ENCODE assay signal across 15 cellular contexts in genomic region chr16:70701036-70701435, GRCh38. TPM values are rescaled to one million over a fixed set of nuclear protein-coding genes. Genes with fewer than 3 reads are reported as not detected.
DNase-seq lines count a peak whose midpoint lies in the region; ATAC-seq and TF ChIP-seq lines count a peak whose summit lies in the region.
"Had no signal": no experiment of that assay in that cellular context is flagged by ENCODE, and none has a peak within 500 bp of the region (broad histone marks: within the 10 kb centered on the region; RNA-seq: fewer than 3 reads in every experiment).

No MANE protein-coding gene starts in this region.

- H3K9me3 ChIP-seq in left ventricle myocardium inferior (replicated peaks) (no peaks in the 10 kb centered on the region), neuronal stem cell (replicated peaks in 1 of 2; ENCODE audit: control insufficient read depth in 2 of 2, insufficient read depth in 1 of 2, low read depth in 1 of 2, low read length in 2 of 2) (peaks cover 0 to 8% of the 10 kb centered on the region in 2 donors)
- H3K9me3 ChIP-seq: MG63 had no signal

- H2BK12ac ChIP-seq in neuronal stem cell (ENCODE audit: low read length): no peak overlapping the region

- no peaks in the 10 kb centered on the region for H3K27me3 ChIP-seq in left ventricle myocardium inferior (ENCODE audit: low read depth)
- H3K27me3 ChIP-seq in neuronal stem cell (ENCODE audit: control insufficient read depth in 3 of 3, insufficient read depth in 3 of 3, low read depth in 1 of 3, low read length in 3 of 3): no peaks in the 10 kb centered on the region
- H3K27me3 ChIP-seq: MG63 had no signal

- DNase-seq in left ventricle myocardium inferior: no peak
- no peak for DNase-seq in left ventricle myocardium superior
- no peak for DNase-seq in neuronal stem cell (ENCODE audit: low spot score)
- DNase-seq in stimulated activated CD4-positive, alpha-beta T cell treated with anti-CD3 and anti-CD28 coated beads, Interleukin-15, amount 100 ng/mL, for 24 hours: no peak
- no peak for DNase-seq in activated CD4-positive, alpha-beta T cell treated with anti-CD3 and anti-CD28 coated beads, Interleukin-2, amount 10 ng/mL, durations not matched to agents 7 days and 5 days
- DNase-seq: activated CD4-positive, alpha-beta T cell treated with anti-CD3 and anti-CD28 coated beads for 48 hours; activated naive CD4-positive, alpha-beta T cell treated with anti-CD3 and anti-CD28 coated beads for 36 hours; effector CD8-positive, alpha-beta T cell; EL; MG63; NCI-H748 treated with DMSO at 0.1 percent for 48 hours had no signal

- peak overlapping the region; percentile 39 for H3K14ac ChIP-seq in neuronal stem cell (ENCODE audit: low read length)

- POLR2A ChIA-PET in activated CD4-positive, alpha-beta T cell treated with anti-CD3 and anti-CD28 coated beads, Interleukin-2, amount 10 ng/mL, durations not matched to agents 7 days and 5 days (lab: Charles Lee): no interaction called here

- no peak overlapping the region for H2AK5ac ChIP-seq in neuronal stem cell (ENCODE audit: low read depth, low read length)

- peak overlapping the region; percentile 77 for H3K18ac ChIP-seq in neuronal stem cell (ENCODE audit: low read length)

- H3K4ac ChIP-seq in neuronal stem cell (ENCODE audit: low read length): no peak overlapping the region

- H2BK15ac ChIP-seq in neuronal stem cell (ENCODE audit: low read length): no peak overlapping the region

- no peak overlapping the region for H3K27ac Mint-ChIP-seq in activated CD4-positive, alpha-beta T cell treated with anti-CD3 and anti-CD28 coated beads, Interleukin-2, amount 10 ng/mL, durations not matched to agents 7 days and 5 days
- H3K27ac Mint-ChIP-seq: activated naive CD4-positive, alpha-beta T cell treated with anti-CD3 and anti-CD28 coated beads for 36 hours had no signal

- ATAC-seq in left ventricle myocardium superior (no peak), GM18502 (IDR thresholded peaks at IDR 0.05; ENCODE audit: poor library complexity, unreplicated experiment) (no peak)
- ATAC-seq: SK-N-SH treated with all-trans-retinoic acid at 6 μM for 48 hours had no signal

- H3K4me1 ChIP-seq in left ventricle myocardium inferior (peaks cover 86% of the 10 kb centered on the region), neuronal stem cell (ENCODE audit: control insufficient read depth in 2 of 2, insufficient read depth in 1 of 2, low read depth in 1 of 2, low read length in 2 of 2) (peaks cover 16 to 24% of the 10 kb centered on the region in 2 donors), urinary bladder (ENCODE audit: insufficient read depth) (no peaks in the 10 kb centered on the region)

- H3K4me3 ChIP-seq in left ventricle myocardium inferior: no peak overlapping the region
- H3K4me3 ChIP-seq in neuronal stem cell (ENCODE audit: low read length in 2 of 2): no peak overlapping the region
- no peak overlapping the region for H3K4me3 ChIP-seq in urinary bladder (ENCODE audit: low read depth, low read length)
- H3K4me3 ChIP-seq: MG63 had no signal

- H4K8ac ChIP-seq in neuronal stem cell (ENCODE audit: low read depth, low read length): no peak overlapping the region

- no CpG with 5 or more reads among the region's 3 CpGs for WGBS in neuronal stem cell (ENCODE audit: extremely low coverage in 2 of 2, insufficient read length in 2 of 2, insufficient replicate concordance in 1 of 2), 2 donors
- whole genome bisulfite sequencing in urinary bladder: 78% methylated on average over 3 of the region's 3 CpGs

- H4K91ac ChIP-seq in neuronal stem cell (ENCODE audit: low read depth, low read length, poor library complexity): no peak overlapping the region

- no peak overlapping the region for H3K9ac ChIP-seq in neuronal stem cell (ENCODE audit: low read depth, low read length, poor library complexity)

- no peaks in the 10 kb centered on the region for H3K27me3 Mint-ChIP-seq in activated CD4-positive, alpha-beta T cell treated with anti-CD3 and anti-CD28 coated beads, Interleukin-2, amount 10 ng/mL, durations not matched to agents 7 days and 5 days

- CTCF ChIA-PET in activated CD4-positive, alpha-beta T cell treated with anti-CD3 and anti-CD28 coated beads, Interleukin-2, amount 10 ng/mL, durations not matched to agents 7 days and 5 days (lab: Charles Lee): interaction anchor here (0.8 kb wide), 1 partner anchor 79 kb away, joined by 3 read pairs; no protein-coding TSS in a partner anchor

- H3K9me3 Mint-ChIP-seq in activated CD4-positive, alpha-beta T cell treated with anti-CD3 and anti-CD28 coated beads, Interleukin-2, amount 10 ng/mL, durations not matched to agents 7 days and 5 days: no peaks in the 10 kb centered on the region
- H3K9me3 Mint-ChIP-seq: activated naive CD4-positive, alpha-beta T cell treated with anti-CD3 and anti-CD28 coated beads for 36 hours had no signal

- no peak overlapping the region for H2BK120ac ChIP-seq in neuronal stem cell (ENCODE audit: low read depth, low read length)

- intact Hi-C loops in left ventricle myocardium inferior (cut with micrococcal nuclease) (no loop called here), left ventricle myocardium superior (cut with micrococcal nuclease) (no loop called here)

- H3K4me2 ChIP-seq in neuronal stem cell (ENCODE audit: insufficient read depth, low read length, poor library complexity, severe bottlenecking): no peak overlapping the region

- TF ChIP-seq CTCF in left ventricle myocardium inferior (IDR thresholded peaks at IDR 0.05; ENCODE audit: borderline replicate concordance): no peak

- H3K79me1 ChIP-seq in neuronal stem cell (ENCODE audit: low read depth, low read length): peaks cover 3% of the 10 kb centered on the region

- no peak overlapping the region for H2BK5ac ChIP-seq in neuronal stem cell (ENCODE audit: low read length)

- H3K36me3 Mint-ChIP-seq in activated CD4-positive, alpha-beta T cell treated with anti-CD3 and anti-CD28 coated beads, Interleukin-2, amount 10 ng/mL, durations not matched to agents 7 days and 5 days (ENCODE audit: low read depth): peaks cover 3% of the 10 kb centered on the region

- H3K36me3 ChIP-seq in left ventricle myocardium inferior (no peaks in the 10 kb centered on the region), neuronal stem cell (replicated peaks in 1 of 2; ENCODE audit: control insufficient read depth in 2 of 2, insufficient read depth in 2 of 2, low read length in 2 of 2) (peaks cover 3 to 12% of the 10 kb centered on the region in 2 donors), urinary bladder (ENCODE audit: insufficient read depth) (no peaks in the 10 kb centered on the region)
- H3K36me3 ChIP-seq: MG63 had no signal

- peaks cover 24% of the 10 kb centered on the region for H3K4me1 Mint-ChIP-seq in activated CD4-positive, alpha-beta T cell treated with anti-CD3 and anti-CD28 coated beads, Interleukin-2, amount 10 ng/mL, durations not matched to agents 7 days and 5 days

- H3K4me3 Mint-ChIP-seq in activated CD4-positive, alpha-beta T cell treated with anti-CD3 and anti-CD28 coated beads, Interleukin-2, amount 10 ng/mL, durations not matched to agents 7 days and 5 days: no peak overlapping the region
- H3K4me3 Mint-ChIP-seq: activated naive CD4-positive, alpha-beta T cell treated with anti-CD3 and anti-CD28 coated beads for 36 hours had no signal

- no peak overlapping the region for H2AFZ ChIP-seq in neuronal stem cell (ENCODE audit: low read length)

- H3K27ac ChIP-seq in left ventricle myocardium inferior (replicated peaks) (peak overlapping the region; percentile 80), cingulate gyrus (ENCODE audit: low read depth, low read length) (peak overlapping the region; percentile 92), neuronal stem cell (replicated peaks; ENCODE audit: low read length) (no peak overlapping the region), urinary bladder (ENCODE audit: low read depth) (peak overlapping the region; percentile 69)

- peak overlapping the region; percentile 2 for H3K23ac ChIP-seq in neuronal stem cell (ENCODE audit: low read depth, low read length, poor library complexity)

RNA-seq across cellular contexts. Expression of gene MTSS2, which starts 15.2 kb away (rescaled TPM):
- 83.9 TPM for total RNA-seq in left ventricle myocardium inferior
- total RNA-seq in left ventricle myocardium superior: 101 TPM
- 45.9 TPM for polyA plus RNA-seq in neuronal stem cell (2013, experiment 1 of 2)
- polyA plus RNA-seq in neuronal stem cell (2013, experiment 2 of 2): 48.5 TPM
- 29.3 TPM for total RNA-seq in urinary bladder
- polyA plus RNA-seq in urinary bladder: 82.0 TPM
- total RNA-seq in activated CD4-positive, alpha-beta T cell treated with anti-CD3 and anti-CD28 coated beads, Interleukin-2, amount 10 ng/mL, durations not matched to agents 7 days and 5 days: 1 to 10 TPM; 7.1 to 9.2 TPM

RNA-seq across cellular contexts. Expression of gene IL34, which starts 54.7 kb away (rescaled TPM):
- total RNA-seq in left ventricle myocardium inferior: 2.1 TPM
- 1.5 TPM for total RNA-seq in left ventricle myocardium superior
- not detected for polyA plus RNA-seq in neuronal stem cell (2013, experiment 1 of 2)
- polyA plus RNA-seq in neuronal stem cell (2013, experiment 2 of 2): 0.03 TPM
- total RNA-seq in urinary bladder: 10.6 TPM
- polyA plus RNA-seq in urinary bladder: 2.8 TPM
- not detected for total RNA-seq in activated CD4-positive, alpha-beta T cell treated with anti-CD3 and anti-CD28 coated beads, Interleukin-2, amount 10 ng/mL, durations not matched to agents 7 days and 5 days
- total RNA-seq: activated naive CD4-positive, alpha-beta T cell treated with anti-CD3 and anti-CD28 coated beads for 36 hours had no signal
